In genomic region chr14:105178868-105179140, GRCh38 we compare ENCODE assay signal across 20 cellular contexts.
"Had no signal": no experiment of that assay in that cellular context is flagged by ENCODE, and none has a peak within 500 bp of the region (broad histone marks: within the 10 kb centered on the region; RNA-seq: fewer than 3 reads in every experiment).

No MANE protein-coding gene starts in this region.

- H2AFZ ChIP-seq: neural progenitor cell had no signal

- H3K4me2 ChIP-seq: neural progenitor cell had no signal

- H3K4me3 ChIP-seq: coronary artery, esophagus squamous epithelium, lower lobe of right lung, neural progenitor cell, right lobe of liver, suprapubic skin, transverse colon, vagina had no signal

- H3K9ac ChIP-seq: neural progenitor cell had no signal

- H3K27ac Mint-ChIP-seq: naive B cell, neural progenitor cell had no signal

- H3K9me3 ChIP-seq: esophagus squamous epithelium, lower lobe of right lung, right lobe of liver, suprapubic skin, transverse colon, vagina had no signal

- H3K27me3 ChIP-seq: right lobe of liver, suprapubic skin, transverse colon, vagina had no signal

- ATAC-seq: left ventricle myocardium superior, lower lobe of right lung, right lobe of liver had no signal

- H3K4me1 ChIP-seq: right lobe of liver had no signal

- DNase-seq: dermis blood vessel endothelial cell; effector memory CD4-positive, alpha-beta T cell; esophagus squamous epithelium; foreskin melanocyte; left ventricle myocardium superior; lower lobe of right lung; naive B cell; nucleus accumbens; retina; right lobe of liver; small intestine; stimulated activated CD4-positive, alpha-beta T cell treated with anti-CD3 and anti-CD28 coated beads, Interleukin-15, amount 100 ng/mL, for 24 hours; stimulated activated CD4-positive, alpha-beta T cell treated with anti-CD3 and anti-CD28 coated beads, Interleukin-2, amount 100 ng/mL, for 48 hours; stimulated activated naive CD4-positive, alpha-beta T cell; stimulated activated naive CD8-positive, alpha-beta T cell treated with anti-CD3 and anti-CD28 coated beads, Interleukin-15, amount 100 ng/mL, for 72 hours; transverse colon had no signal

- H3K4me3 Mint-ChIP-seq: stimulated activated naive CD8-positive, alpha-beta T cell treated with anti-CD3 and anti-CD28 coated beads, Interleukin-15, amount 100 ng/mL, for 72 hours had no signal

- H3K36me3 Mint-ChIP-seq: naive B cell, neural progenitor cell had no signal

- H3K36me3 ChIP-seq: esophagus squamous epithelium, lower lobe of right lung, neural progenitor cell, right lobe of liver, suprapubic skin, transverse colon, vagina had no signal

- H3K9me3 Mint-ChIP-seq: naive B cell; neural progenitor cell; stimulated activated naive CD8-positive, alpha-beta T cell treated with anti-CD3 and anti-CD28 coated beads, Interleukin-15, amount 100 ng/mL, for 72 hours had no signal

- H3K27ac ChIP-seq: coronary artery, esophagus squamous epithelium, lower lobe of right lung, neural progenitor cell, right lobe of liver, suprapubic skin, transverse colon, vagina had no signal
